In genomic region chr5:125700380-125700856, GRCh38 we compare ENCODE assay signal across 10 cellular contexts.
A peak's percentile ranks its signal among the peaks of the same experiment; 100 is the strongest.
DNase-seq lines count a peak whose midpoint lies in the region; ATAC-seq, FAIRE-seq and TF ChIP-seq lines count a peak whose summit lies in the region.
"Had no signal": no experiment of that assay in that cellular context is flagged by ENCODE, and none has a peak within 500 bp of the region (broad histone marks: within the 10 kb centered on the region; RNA-seq: fewer than 3 reads in every experiment).

No MANE protein-coding gene starts in this region.

- no peak for FAIRE-seq in kidney (lab: Jason Lieb, UNC)
- FAIRE-seq: GM18507 had no signal

- no peak for ATAC-seq in upper lobe of left lung (ENCODE audit: low FRiP score in 2 of 2)
- ATAC-seq in GM19455 (IDR thresholded peaks at IDR 0.05; ENCODE audit: unreplicated experiment) = no peak
- ATAC-seq: activated CD8-positive, alpha-beta memory T cell treated with anti-CD3 and anti-CD28 coated beads, Interleukin-2, amount 10 ng/mL, durations not matched to agents 7 days and 5 days had no signal

- no peak for TF ChIP-seq POLR2A in upper lobe of left lung (IDR thresholded peaks at IDR 0.05)

- peak overlapping the region; percentile 33 to 60 for H3K4me3 ChIP-seq in kidney (ENCODE audit: low read length in 2 of 2)
- peak overlapping the region in 3 of 4 donors; percentile 3 to 15 (median 15) for H3K4me3 ChIP-seq in upper lobe of left lung

- WGBS in upper lobe of left lung, 2 donors = 25 to 29% methylated on average over 8 of the region's 8 CpGs

- H3K27me3 ChIP-seq in upper lobe of left lung = no peaks in the 10 kb centered on the region

- H3K9ac ChIP-seq in kidney (ENCODE audit: low read length in 2 of 2) = no peak overlapping the region

- H3K27ac ChIP-seq in kidney (ENCODE audit: low read depth in 2 of 2, low read length in 2 of 2) = peak overlapping the region in 1 of 2 donors; percentile 42
- peak overlapping the region in 2 of 4 donors; percentile 35 to 46 for H3K27ac ChIP-seq in upper lobe of left lung

- H3K9me3 ChIP-seq in kidney (ENCODE audit: control insufficient read depth in 1 of 2, low read length in 2 of 2) (peaks cover 0 to 6% of the 10 kb centered on the region in 2 donors), upper lobe of left lung (peaks cover 0 to 7% (median 2%) of the 10 kb centered on the region in 4 donors)

- intact Hi-C loops in kidney (cut with DNase I) = no loop called here

- H3K36me3 ChIP-seq in kidney (ENCODE audit: control insufficient read depth in 1 of 2, insufficient read depth in 2 of 2, low read length in 2 of 2) = no peaks in the 10 kb centered on the region
- no peaks in the 10 kb centered on the region for H3K36me3 ChIP-seq in upper lobe of left lung

- peak; percentile 59 for DNase-seq in NCI-H345 (lab: John Stamatoyannopoulos, UW)
- no peak for DNase-seq in NCI-H345 treated with DMSO at 0.1 percent for 48 hours (lab: John Stamatoyannopoulos, UW; ENCODE audit: unreplicated experiment)
- DNase-seq in SHP77 (lab: John Stamatoyannopoulos, UW) = peak; percentile 92 to 93
- no peak for DNase-seq in kidney
- peak in 1 of 2 donors; percentile 22 for DNase-seq in upper lobe of left lung
- no peak for DNase-seq in activated effector memory CD4-positive, alpha-beta T cell treated with anti-CD3 and anti-CD28 coated beads, Interleukin-2, amount 50 U/mL, for 16 hours
- DNase-seq in RPMI8226 = no peak
- DNase-seq: activated CD8-positive, alpha-beta memory T cell treated with anti-CD3 and anti-CD28 coated beads, Interleukin-2, amount 10 ng/mL, durations not matched to agents 7 days and 5 days had no signal

- no peak for TF ChIP-seq EP300 in upper lobe of left lung (IDR thresholded peaks at IDR 0.05)

- H3K4me1 ChIP-seq in kidney (ENCODE audit: control insufficient read depth in 1 of 2, insufficient read depth in 1 of 2, low read depth in 1 of 2, low read length in 2 of 2) (peaks cover 0 to 2% of the 10 kb centered on the region in 2 donors), upper lobe of left lung (peaks cover 0 to 7% (median 0%) of the 10 kb centered on the region in 4 donors)

- TF ChIP-seq CTCF in kidney (IDR thresholded peaks at IDR 0.05; ENCODE audit: borderline replicate concordance, extremely low read depth, insufficient read depth) (no peak), upper lobe of left lung (IDR thresholded peaks at IDR 0.05) (no peak)

Comparison
In these comparisons a context has a peak if more than half of its experiments do, and no peak if none do; other contexts are left out.
1. DNase-seq: peak in NCI-H345 (single experiment) and SHP77 (2 of 2); none in NCI-H345 treated with DMSO at 0.1 percent for 48 hours (single experiment), kidney (single experiment), activated effector memory CD4-positive, alpha-beta T cell treated with anti-CD3 and anti-CD28 coated beads, Interleukin-2, amount 50 U/mL, for 16 hours (single experiment) and RPMI8226 (single experiment).